ENCODE assay signal across 9 cellular contexts in genomic region chr10:103416436-103417147, GRCh38. TPM values are rescaled to one million over a fixed set of nuclear protein-coding genes. Genes with fewer than 3 reads are reported as not detected.
DNase-seq lines count a peak whose midpoint lies in the region; ATAC-seq and TF ChIP-seq lines count a peak whose summit lies in the region.
"Had no signal": no experiment of that assay in that cellular context is flagged by ENCODE, and none has a peak within 500 bp of the region (broad histone marks: within the 10 kb centered on the region; RNA-seq: fewer than 3 reads in every experiment).

No MANE protein-coding gene starts in this region.

- peak overlapping the region; percentile 60 for H3K27ac Mint-ChIP-seq in stimulated activated effector memory CD8-positive, alpha-beta T cell treated with anti-CD3 and anti-CD28 coated beads, Interleukin-12 subunit alpha, Interleukin-12 subunit beta, amount 100 ng/mL, for 72 hours

- H3K4me1 ChIP-seq in lung (ENCODE audit: control insufficient read depth in 2 of 2, insufficient read depth in 2 of 2, low read length in 2 of 2) = no peaks in the 10 kb centered on the region

- WGBS in lung, 2 donors = 57 to 61% methylated on average over 8 of the region's 8 CpGs

- peaks cover 100% of the 10 kb centered on the region for H3K36me3 Mint-ChIP-seq in stimulated activated effector memory CD8-positive, alpha-beta T cell treated with anti-CD3 and anti-CD28 coated beads, Interleukin-12 subunit alpha, Interleukin-12 subunit beta, amount 100 ng/mL, for 72 hours

- peak; percentile 51 for TF ChIP-seq CTCF in WERI-Rb-1 (IDR thresholded peaks at IDR 0.05; ENCODE audit: low read depth, low read length)
- TF ChIP-seq CTCF in lung (IDR thresholded peaks at IDR 0.05; ENCODE audit: control extremely low read depth, extremely low read depth) = peak; percentile 60

- no peaks in the 10 kb centered on the region for H3K4me1 Mint-ChIP-seq in stimulated activated effector memory CD8-positive, alpha-beta T cell treated with anti-CD3 and anti-CD28 coated beads, Interleukin-12 subunit alpha, Interleukin-12 subunit beta, amount 100 ng/mL, for 72 hours

- no peaks in the 10 kb centered on the region for H3K9me3 Mint-ChIP-seq in stimulated activated effector memory CD8-positive, alpha-beta T cell treated with anti-CD3 and anti-CD28 coated beads, Interleukin-12 subunit alpha, Interleukin-12 subunit beta, amount 100 ng/mL, for 72 hours

- no peak overlapping the region for H3K27ac ChIP-seq in WERI-Rb-1
- no peak overlapping the region for H3K27ac ChIP-seq in lung (ENCODE audit: low read depth in 1 of 2, low read length in 1 of 2)
- H3K27ac ChIP-seq: epithelial cell of prostate had no signal

- H3K9me3 ChIP-seq in WERI-Rb-1 (ENCODE audit: severe bottlenecking) (no peaks in the 10 kb centered on the region), lung (ENCODE audit: control insufficient read depth in 2 of 2, insufficient read depth in 1 of 2, low read length in 1 of 2) (no peaks in the 10 kb centered on the region)

- peak; percentile 0 to 7 for DNase-seq in NCI-H446 (lab: John Stamatoyannopoulos, UW)
- no peak for DNase-seq in NCI-H446 treated with DMSO at 0.1 percent for 48 hours (lab: John Stamatoyannopoulos, UW)
- peak; percentile 25 for DNase-seq in NCI-H1105 (lab: John Stamatoyannopoulos, UW)
- DNase-seq in WERI-Rb-1 = peak; percentile 71
- DNase-seq in dedifferentiated amniotic fluid mesenchymal stem cell (ENCODE audit: extremely low spot score) = peak; percentile 53
- DNase-seq in lung (ENCODE audit: low spot score) = no peak
- DNase-seq in stimulated activated effector memory CD8-positive, alpha-beta T cell treated with anti-CD3 and anti-CD28 coated beads, Interleukin-12 subunit alpha, Interleukin-12 subunit beta, amount 100 ng/mL, for 72 hours (ENCODE audit: low spot score in 2 of 2) = peak; percentile 25 to 68

- ATAC-seq in lung (ENCODE audit: insufficient read depth, low FRiP score) = peak; percentile 36
- ATAC-seq in stimulated activated effector memory CD8-positive, alpha-beta T cell treated with anti-CD3 and anti-CD28 coated beads, Interleukin-12 subunit alpha, Interleukin-12 subunit beta, amount 100 ng/mL, for 72 hours = peak; percentile 55
- ATAC-seq in HG02938 (IDR thresholded peaks at IDR 0.05; ENCODE audit: unreplicated experiment) = no peak

- H3K4me3 ChIP-seq in WERI-Rb-1 (ENCODE audit: low read depth, low read length) (no peak overlapping the region), lung (no peak overlapping the region)

- peaks cover 93% of the 10 kb centered on the region for H3K36me3 ChIP-seq in WERI-Rb-1
- peaks cover 52 to 73% of the 10 kb centered on the region in 2 donors for H3K36me3 ChIP-seq in lung (ENCODE audit: control insufficient read depth in 2 of 2, insufficient read depth in 2 of 2, low read length in 2 of 2)

- H3K4me3 Mint-ChIP-seq in stimulated activated effector memory CD8-positive, alpha-beta T cell treated with anti-CD3 and anti-CD28 coated beads, Interleukin-12 subunit alpha, Interleukin-12 subunit beta, amount 100 ng/mL, for 72 hours = no peak overlapping the region

- no peaks in the 10 kb centered on the region for H3K27me3 ChIP-seq in WERI-Rb-1 (ENCODE audit: insufficient read depth, low read depth, severe bottlenecking)
- no peaks in the 10 kb centered on the region for H3K27me3 ChIP-seq in lung (ENCODE audit: control insufficient read depth, insufficient read depth)

RNA-seq across cellular contexts. Expression of gene PDCD11, which starts 20.2 kb away (rescaled TPM):
- 10 to 100 TPM; 23.2 to 30.1 TPM for total RNA-seq in lung
- 10 to 100 TPM; 15.2 to 17.3 TPM for polyA plus RNA-seq in lung

RNA-seq across cellular contexts. Expression of gene ATP5MK, which starts 20.3 kb away (rescaled TPM):
- total RNA-seq in lung = 100 to 1,000 TPM in 1 of 2 donors, 10 to 100 TPM in 1; 38.6 to 212 TPM
- polyA plus RNA-seq in lung = 1,000 to 10,000 TPM in 1 of 2 donors, 100 to 1,000 TPM in 1; 403 to 1,220 TPM

RNA-seq across cellular contexts. Expression of gene CALHM2, which starts 35.6 kb away (rescaled TPM):
- 10 to 100 TPM; 11.7 to 43.2 TPM for total RNA-seq in lung
- polyA plus RNA-seq in lung = 10 to 100 TPM; 17.0 to 32.9 TPM

RNA-seq across cellular contexts. Expression of gene CALHM1, which starts 42.1 kb away (rescaled TPM):
- total RNA-seq in lung = not detected
- not detected for polyA plus RNA-seq in lung

RNA-seq across cellular contexts. Expression of gene TAF5, which starts 48.8 kb away (rescaled TPM):
- 1 to 10 TPM; 3.0 to 5.4 TPM for total RNA-seq in lung
- 1 to 10 TPM; 2.0 to 2.3 TPM for polyA plus RNA-seq in lung

Comparison
In these comparisons a context has a peak if more than half of its experiments do, and no peak if none do; other contexts are left out.
1. DNase-seq: peak in NCI-H446 (2 of 2), NCI-H1105 (single experiment), WERI-Rb-1 (single experiment), dedifferentiated amniotic fluid mesenchymal stem cell (single experiment) and stimulated activated effector memory CD8-positive, alpha-beta T cell treated with anti-CD3 and anti-CD28 coated beads, Interleukin-12 subunit alpha, Interleukin-12 subunit beta, amount 100 ng/mL, for 72 hours (2 of 2); none in NCI-H446 treated with DMSO at 0.1 percent for 48 hours (single experiment) and lung (single experiment).